Comparison of ENCODE assay signal across 10 cellular contexts in the genomic region with DNA sequence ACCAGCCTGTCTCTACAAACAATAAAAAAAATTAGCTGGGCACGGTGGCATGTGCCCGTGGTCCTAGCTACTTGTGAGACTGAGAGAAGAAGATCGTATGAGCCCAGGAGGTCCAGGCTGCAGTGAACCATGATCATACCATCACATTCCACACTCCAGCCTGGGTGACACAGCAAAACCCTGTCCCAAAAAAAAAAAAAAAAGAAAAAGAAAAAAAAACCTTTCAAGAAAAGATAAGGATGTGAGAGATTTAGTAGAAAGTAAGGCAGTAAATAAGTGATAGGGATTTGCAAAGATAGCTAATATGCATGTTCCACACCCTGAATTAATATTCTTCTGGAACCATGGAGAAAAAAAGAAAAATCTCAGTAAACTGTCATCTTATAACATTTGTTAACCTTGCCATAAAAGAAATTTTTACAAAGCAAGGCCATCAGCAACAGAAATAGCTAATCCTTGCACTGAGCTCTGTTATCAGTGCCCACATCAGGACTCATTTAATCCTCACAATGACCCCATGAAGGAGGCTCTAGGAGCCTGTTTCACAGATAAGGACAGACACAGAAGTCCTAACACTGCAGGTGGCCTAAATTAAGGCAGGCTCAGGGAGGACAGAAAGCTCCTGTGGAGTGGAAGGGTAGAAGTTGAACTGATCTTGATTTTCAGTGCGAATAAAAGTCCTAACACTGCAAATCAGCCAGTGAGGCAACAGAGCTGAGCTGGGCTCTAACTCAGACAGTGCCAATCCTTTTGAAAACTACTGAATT. TPM values are rescaled to one million over a fixed set of nuclear protein-coding genes. Genes with fewer than 3 reads are reported as not detected.
A peak's percentile ranks its signal among the peaks of the same experiment; 100 is the strongest.
DNase-seq lines count a peak whose midpoint lies in the region; ATAC-seq, FAIRE-seq and TF ChIP-seq lines count a peak whose summit lies in the region.
"Had no signal": no experiment of that assay in that cellular context is flagged by ENCODE, and none has a peak within 500 bp of the region (broad histone marks: within the 10 kb centered on the region; RNA-seq: fewer than 3 reads in every experiment).

No MANE protein-coding gene starts in this region.

- H3K4ac ChIP-seq in IMR-90 (ENCODE audit: low read depth, low read length) = no peak overlapping the region

- H2BK15ac ChIP-seq in IMR-90 (ENCODE audit: low read depth, low read length) = no peak overlapping the region

- CTCF ChIA-PET in CD4-positive, alpha-beta T cell (lab: Charles Lee) = interaction anchor here (0.7 to 1.1 kb wide), 4 partner anchors 9 to 424 kb away, joined by 3 to 5 read pairs (median 3); no protein-coding TSS in a partner anchor
- CTCF ChIA-PET in IMR-90 (lab: Yijun Ruan, JAX) = interaction anchor here (0.9 kb wide), 1 partner anchor 23 kb away, joined by 4 read pairs; no protein-coding TSS in a partner anchor
- CTCF ChIA-PET in naive thymus-derived CD4-positive, alpha-beta T cell (lab: Charles Lee) = no interaction called here

- peak overlapping the region; percentile 71 for H3K27ac Mint-ChIP-seq in CD4-positive, alpha-beta T cell
- peak overlapping the region; percentile 89 for H3K27ac Mint-ChIP-seq in astrocyte (ENCODE audit: unreplicated experiment)
- peak overlapping the region in 8 of 9 donors; percentile 19 to 72 (median 42) for H3K27ac Mint-ChIP-seq in naive thymus-derived CD4-positive, alpha-beta T cell

- H3K4me2 ChIP-seq in IMR-90 (ENCODE audit: low read depth, low read length) = 0 out of 2 replicates have a peak overlapping the region, but pooled peaks have one; percentile 42
- peak overlapping the region; percentile 56 for H3K4me2 ChIP-seq in astrocyte (ENCODE audit: low read length)

- peaks cover 36% of the 10 kb centered on the region for H3K36me3 Mint-ChIP-seq in CD4-positive, alpha-beta T cell (ENCODE audit: low read depth)
- H3K36me3 Mint-ChIP-seq in astrocyte (ENCODE audit: low read depth, unreplicated experiment) = peaks cover 19% of the 10 kb centered on the region
- H3K36me3 Mint-ChIP-seq in naive thymus-derived CD4-positive, alpha-beta T cell = peaks cover 4 to 19% (median 11%) of the 10 kb centered on the region in 5 donors

- no peak overlapping the region for H3K27ac ChIP-seq in CD4-positive, alpha-beta T cell (ENCODE audit: low read depth, low read length)
- no peak overlapping the region for H3K27ac ChIP-seq in IMR-90 (ENCODE audit: insufficient read depth, low read length)
- peak overlapping the region; percentile 48 for H3K27ac ChIP-seq in astrocyte (ENCODE audit: low read depth, low read length)
- no peak overlapping the region for H3K27ac ChIP-seq in naive thymus-derived CD4-positive, alpha-beta T cell (ENCODE audit: low read depth, low read length)
- H3K27ac ChIP-seq in substantia nigra (ENCODE audit: low read depth, low read length, poor library complexity, severe bottlenecking) = no peak overlapping the region

- H3K4me3 Mint-ChIP-seq in CD4-positive, alpha-beta T cell = peak overlapping the region; percentile 69
- H3K4me3 Mint-ChIP-seq in astrocyte (ENCODE audit: unreplicated experiment) = peak overlapping the region; percentile 45
- H3K4me3 Mint-ChIP-seq in naive thymus-derived CD4-positive, alpha-beta T cell = peak overlapping the region in 9 of 10 donors; percentile 10 to 69 (median 42)

- no peak overlapping the region for H4K91ac ChIP-seq in IMR-90 (ENCODE audit: insufficient read depth, low read depth, low read length)

- H4K8ac ChIP-seq in IMR-90 (ENCODE audit: low read depth in 2 of 2, low read length in 2 of 2) = no peak overlapping the region

- H3K79me2 ChIP-seq in astrocyte (ENCODE audit: insufficient read depth, low read length) = peaks cover 100% of the 10 kb centered on the region

- no TSS peak for BruUV-seq in IMR-90 (replicated peaks; lab: Mats Ljungman, UMichigan)

- no peak overlapping the region for H2BK120ac ChIP-seq in IMR-90 (ENCODE audit: low read depth, low read length)

- H3K4me1 ChIP-seq in IMR-90 (ENCODE audit: control insufficient read depth, insufficient read depth, low read length) (peaks cover 8% of the 10 kb centered on the region), astrocyte (ENCODE audit: insufficient read depth, low read length) (peaks cover 30% of the 10 kb centered on the region)
- H3K4me1 ChIP-seq in naive thymus-derived CD4-positive, alpha-beta T cell (ENCODE audit: control insufficient read depth in 2 of 2, insufficient read depth in 2 of 2, low read length in 2 of 2) = peaks cover 52 to 62% of the 10 kb centered on the region in 2 donors

- dilution Hi-C loops in IMR-90 (cut with HindIII; ENCODE audit: low sequenced_read_pairs, unreplicated experiment) = loop anchor here (10.0 kb wide), 1 partner anchor 58 kb away; no protein-coding TSS in a partner anchor

- H4K5ac ChIP-seq in IMR-90 (ENCODE audit: low read depth, low read length) = no peak overlapping the region

- in situ Hi-C loops in IMR-90 (cut with MboI; ENCODE audit: low sequenced_read_pairs) = loop anchor here (10.0 kb wide), 1 partner anchor 88 kb away; no protein-coding TSS in a partner anchor

- H3K4me3 ChIP-seq in IMR-90 (ENCODE audit: insufficient read depth, low read depth, low read length) (no peak overlapping the region), astrocyte (ENCODE audit: insufficient read depth, low read depth, low read length) (no peak overlapping the region)
- H3K4me3 ChIP-seq in naive thymus-derived CD4-positive, alpha-beta T cell (ENCODE audit: low read length) = no peak overlapping the region

- TF ChIP-seq POLR2A in IMR-90 (IDR thresholded peaks at IDR 0.05; ENCODE audit: low read depth, low read length) = no peak

- peaks cover 100% of the 10 kb centered on the region for H4K20me1 ChIP-seq in IMR-90 (ENCODE audit: insufficient read depth, low read length)
- peaks cover 96% of the 10 kb centered on the region for H4K20me1 ChIP-seq in astrocyte (ENCODE audit: insufficient read depth, low read length)

- intact Hi-C loops in CD4-positive, alpha-beta T cell (cut with DNase I, micrococcal nuclease) = no loop called here
- intact Hi-C loops in IMR-90 (cut with micrococcal nuclease) = loop anchor here (2.0 to 5.0 kb wide), 2 partner anchors 24 to 36 kb away; no protein-coding TSS in a partner anchor
- intact Hi-C loops in naive thymus-derived CD4-positive, alpha-beta T cell (cut with micrococcal nuclease) = no loop called here

- H2AK5ac ChIP-seq in IMR-90 (ENCODE audit: low read depth, low read length) = no peak overlapping the region

- FAIRE-seq in astrocyte (lab: Jason Lieb, UNC) = no peak

- H3K9me1 ChIP-seq in IMR-90 (ENCODE audit: insufficient read depth, low read length) = peaks cover 22% of the 10 kb centered on the region

- H3K23ac ChIP-seq in IMR-90 (ENCODE audit: low read depth, low read length) = peak overlapping the region; percentile 40; the same call in 1 of the 2 replicates

- no peak overlapping the region for H3K56ac ChIP-seq in IMR-90 (ENCODE audit: extremely low read depth, insufficient read depth, low read length)

- H3K36me3 ChIP-seq in IMR-90 (ENCODE audit: control insufficient read depth, insufficient read depth, low read length) (peaks cover 10% of the 10 kb centered on the region), astrocyte (ENCODE audit: insufficient read depth, low read length) (no peaks in the 10 kb centered on the region)
- peaks cover 0 to 5% (median 0%) of the 10 kb centered on the region in 3 experiments for H3K36me3 ChIP-seq in naive thymus-derived CD4-positive, alpha-beta T cell (ENCODE audit: control insufficient read depth in 2 of 3, insufficient read depth in 3 of 3, low read length in 3 of 3)

- DNase-seq in CD4-positive, alpha-beta T cell = no peak
- DNase-seq in IMR-90 (no peak), astrocyte (ENCODE audit: low read depth) (no peak), substantia nigra (lab: John Stamatoyannopoulos, UW) (no peak), NCI-H1417 (lab: John Stamatoyannopoulos, UW) (no peak)
- no peak for DNase-seq in naive thymus-derived CD4-positive, alpha-beta T cell
- no peak for DNase-seq in stimulated activated CD4-positive, alpha-beta T cell treated with anti-CD3 and anti-CD28 coated beads, Interleukin-1b, Interleukin-23, amount 100 ng/mL, for 48 hours
- DNase-seq: activated CD4-positive, alpha-beta T cell treated with anti-CD3 and anti-CD28 coated beads, Interleukin-2, amount 50 U/mL, for 48 hours; stimulated activated naive CD4-positive, alpha-beta T cell treated with Interleukin-2 at 50 U/mL for 16 hours had no signal

- no peak for TF ChIP-seq CTCF in CD4-positive, alpha-beta T cell (IDR thresholded peaks at IDR 0.05)
- TF ChIP-seq CTCF in IMR-90 (conservative IDR thresholded peaks at IDR 0.05; ENCODE audit: low read depth, low read length) = no peak
- TF ChIP-seq CTCF in astrocyte (IDR thresholded peaks at IDR 0.05; ENCODE audit: insufficient read depth, low read depth, low read length) = no peak

- no peak overlapping the region for H3K18ac ChIP-seq in IMR-90 (ENCODE audit: low read depth, low read length)

- H3K9ac ChIP-seq in IMR-90 (ENCODE audit: low read depth, low read length) = no peak overlapping the region
- peak overlapping the region; percentile 56 for H3K9ac ChIP-seq in astrocyte (ENCODE audit: low read length)

- H3K27me3 Mint-ChIP-seq in CD4-positive, alpha-beta T cell = no peaks in the 10 kb centered on the region
- H3K27me3 Mint-ChIP-seq in astrocyte (ENCODE audit: low read depth, unreplicated experiment) = no peaks in the 10 kb centered on the region
- H3K27me3 Mint-ChIP-seq in naive thymus-derived CD4-positive, alpha-beta T cell = no peaks in the 10 kb centered on the region

- no CpG with 5 or more reads among the region's 4 CpGs for WGBS in IMR-90 (ENCODE audit: extremely low coverage in 2 of 2, insufficient read length in 1 of 2), 2 experiments

- peaks cover 73% of the 10 kb centered on the region for H3K4me1 Mint-ChIP-seq in CD4-positive, alpha-beta T cell (ENCODE audit: low read depth)
- peaks cover 53% of the 10 kb centered on the region for H3K4me1 Mint-ChIP-seq in astrocyte (ENCODE audit: low read depth, unreplicated experiment)
- H3K4me1 Mint-ChIP-seq in naive thymus-derived CD4-positive, alpha-beta T cell = peaks cover 58 to 88% (median 68%) of the 10 kb centered on the region in 7 donors

- no peak overlapping the region for H2AK9ac ChIP-seq in IMR-90 (replicated peaks; ENCODE audit: low read depth, low read length, poor library complexity)

- no peak overlapping the region for H2BK5ac ChIP-seq in IMR-90 (ENCODE audit: low read depth, low read length, poor library complexity, severe bottlenecking)

- TF ChIP-seq RAD21 in IMR-90 (IDR thresholded peaks at IDR 0.05; ENCODE audit: low read length) = no peak

- H3K9me3 ChIP-seq in CD4-positive, alpha-beta T cell (ENCODE audit: control insufficient read depth, low read length) = no peaks in the 10 kb centered on the region
- H3K9me3 ChIP-seq in IMR-90 (ENCODE audit: control insufficient read depth, insufficient read depth, low read length) (no peaks in the 10 kb centered on the region), astrocyte (ENCODE audit: insufficient read depth, low read depth, low read length) (no peaks in the 10 kb centered on the region)
- H3K9me3 ChIP-seq in naive thymus-derived CD4-positive, alpha-beta T cell (ENCODE audit: control insufficient read depth in 2 of 3, low read length in 3 of 3) = no peaks in the 10 kb centered on the region

- ATAC-seq in CD4-positive, alpha-beta T cell (ENCODE audit: poor library complexity) = no peak
- ATAC-seq in IMR-90 (ENCODE audit: low read depth) (peak; percentile 40), HG02763 (IDR thresholded peaks at IDR 0.05; ENCODE audit: unreplicated experiment) (no peak)
- no peak for ATAC-seq in naive thymus-derived CD4-positive, alpha-beta T cell

- no peak overlapping the region for H3K14ac ChIP-seq in IMR-90 (replicated peaks; ENCODE audit: low read depth, low read length)

- peaks cover 0 to 17% of the 10 kb centered on the region in 2 experiments; a peak in 2 of 4 replicates for H3K79me1 ChIP-seq in IMR-90 (ENCODE audit: low read depth in 1 of 2, low read length in 2 of 2)

- H3K27me3 ChIP-seq in CD4-positive, alpha-beta T cell (ENCODE audit: control insufficient read depth, insufficient read depth, low read length) = no peaks in the 10 kb centered on the region
- H3K27me3 ChIP-seq in IMR-90 (ENCODE audit: control insufficient read depth, insufficient read depth, low read length) (no peaks in the 10 kb centered on the region), astrocyte (ENCODE audit: insufficient read depth, low read length) (no peaks in the 10 kb centered on the region)
- H3K27me3 ChIP-seq in naive thymus-derived CD4-positive, alpha-beta T cell (ENCODE audit: control insufficient read depth in 2 of 2, insufficient read depth in 2 of 2, low read length in 2 of 2) = no peaks in the 10 kb centered on the region

- POLR2A ChIA-PET in CD4-positive, alpha-beta T cell (lab: Charles Lee) = interaction anchor here (0.6 to 2.1 kb wide), 2 partner anchors 26 to 103 kb away, joined by 3 to 6 read pairs; no protein-coding TSS in a partner anchor
- POLR2A ChIA-PET in IMR-90 (lab: Charles Lee; ENCODE audit: unreplicated experiment) = no interaction called here
- POLR2A ChIA-PET in naive thymus-derived CD4-positive, alpha-beta T cell (lab: Charles Lee) = no interaction called here

- H2BK20ac ChIP-seq in IMR-90 (ENCODE audit: low read depth, low read length) = no peak overlapping the region

- no peak overlapping the region for H2AFZ ChIP-seq in IMR-90 (replicated peaks; ENCODE audit: low read length, poor library complexity)
- no peak overlapping the region for H2AFZ ChIP-seq in astrocyte (ENCODE audit: low read depth, low read length)

- no peaks in the 10 kb centered on the region for H3K9me3 Mint-ChIP-seq in CD4-positive, alpha-beta T cell
- no peaks in the 10 kb centered on the region for H3K9me3 Mint-ChIP-seq in astrocyte (ENCODE audit: unreplicated experiment)
- no peaks in the 10 kb centered on the region for H3K9me3 Mint-ChIP-seq in naive thymus-derived CD4-positive, alpha-beta T cell

RNA-seq across cellular contexts. Expression of gene GNB1, which starts 7.6 kb away (rescaled TPM):
- total RNA-seq in CD4-positive, alpha-beta T cell = 100 to 1,000 TPM; 138 to 149 TPM
- 73.5 and 74.7 TPM in 2 replicates for total RNA-seq in IMR-90 (2012; rRNA removed)
- polyA plus RNA-seq in IMR-90 (2012; rRNA removed) = 366 and 371 TPM in 2 replicates
- polyA plus RNA-seq in IMR-90 (2012; cell fraction: cytosol; rRNA removed) = 219 and 373 TPM in 2 replicates
- 315 and 343 TPM in 2 replicates for polyA plus RNA-seq in IMR-90 (2012; cell fraction: nucleus; rRNA removed; ENCODE audit: low replicate concordance)
- 583 and 602 TPM in 2 replicates for total RNA-seq in astrocyte
- total RNA-seq in naive thymus-derived CD4-positive, alpha-beta T cell = 100 to 1,000 TPM; 170 to 358 (median 246) TPM
- polyA plus RNA-seq in naive thymus-derived CD4-positive, alpha-beta T cell = 10 to 100 TPM; 48.1 to 62.3 TPM

RNA-seq across cellular contexts. Expression of gene CALML6, which starts 31.8 kb away (rescaled TPM):
- total RNA-seq in CD4-positive, alpha-beta T cell = under 1 TPM; 0.47 to 0.69 TPM
- total RNA-seq in IMR-90 (2012; rRNA removed) = not detected in 2 replicates
- 0.52 and 0.91 TPM in 2 replicates for polyA plus RNA-seq in IMR-90 (2012; rRNA removed)
- not detected in 2 replicates for polyA plus RNA-seq in IMR-90 (2012; cell fraction: cytosol; rRNA removed)
- polyA plus RNA-seq in IMR-90 (2012; cell fraction: nucleus; rRNA removed; ENCODE audit: low replicate concordance) = 10.0 and 15.0 TPM in 2 replicates
- 0.91 and 1.4 TPM in 2 replicates for total RNA-seq in astrocyte
- 1 to 10 TPM in 3 of 5 experiments, under 1 TPM in 1, not detected in 1; 0.94 to 2.5 (median 1.4) TPM for total RNA-seq in naive thymus-derived CD4-positive, alpha-beta T cell
- not detected for polyA plus RNA-seq in naive thymus-derived CD4-positive, alpha-beta T cell

RNA-seq across cellular contexts. Expression of gene TMEM52, which starts 35.8 kb away (rescaled TPM):
- 1 to 10 TPM in 1 of 2 experiments, under 1 TPM in 1; 0.49 to 1.9 TPM for total RNA-seq in CD4-positive, alpha-beta T cell
- total RNA-seq in IMR-90 (2012; rRNA removed) (0.28 and 0.54 TPM in 2 replicates), astrocyte (0.84 and 1.4 TPM in 2 replicates)
- polyA plus RNA-seq in IMR-90 (2012; rRNA removed) = 1.3 and 1.9 TPM in 2 replicates
- 1.8 and 2.1 TPM in 2 replicates for polyA plus RNA-seq in IMR-90 (2012; cell fraction: cytosol; rRNA removed)
- polyA plus RNA-seq in IMR-90 (2012; cell fraction: nucleus; rRNA removed; ENCODE audit: low replicate concordance) = 2.5 and 5.0 TPM in 2 replicates
- 1 to 10 TPM in 1 of 5 experiments, not detected in 4; 1.1 TPM for total RNA-seq in naive thymus-derived CD4-positive, alpha-beta T cell
- polyA plus RNA-seq in naive thymus-derived CD4-positive, alpha-beta T cell = under 1 TPM in 1 of 2 donors, not detected in 1; 0.45 TPM
